8 cellular contexts compared by ENCODE assay signal in the genomic region with DNA sequence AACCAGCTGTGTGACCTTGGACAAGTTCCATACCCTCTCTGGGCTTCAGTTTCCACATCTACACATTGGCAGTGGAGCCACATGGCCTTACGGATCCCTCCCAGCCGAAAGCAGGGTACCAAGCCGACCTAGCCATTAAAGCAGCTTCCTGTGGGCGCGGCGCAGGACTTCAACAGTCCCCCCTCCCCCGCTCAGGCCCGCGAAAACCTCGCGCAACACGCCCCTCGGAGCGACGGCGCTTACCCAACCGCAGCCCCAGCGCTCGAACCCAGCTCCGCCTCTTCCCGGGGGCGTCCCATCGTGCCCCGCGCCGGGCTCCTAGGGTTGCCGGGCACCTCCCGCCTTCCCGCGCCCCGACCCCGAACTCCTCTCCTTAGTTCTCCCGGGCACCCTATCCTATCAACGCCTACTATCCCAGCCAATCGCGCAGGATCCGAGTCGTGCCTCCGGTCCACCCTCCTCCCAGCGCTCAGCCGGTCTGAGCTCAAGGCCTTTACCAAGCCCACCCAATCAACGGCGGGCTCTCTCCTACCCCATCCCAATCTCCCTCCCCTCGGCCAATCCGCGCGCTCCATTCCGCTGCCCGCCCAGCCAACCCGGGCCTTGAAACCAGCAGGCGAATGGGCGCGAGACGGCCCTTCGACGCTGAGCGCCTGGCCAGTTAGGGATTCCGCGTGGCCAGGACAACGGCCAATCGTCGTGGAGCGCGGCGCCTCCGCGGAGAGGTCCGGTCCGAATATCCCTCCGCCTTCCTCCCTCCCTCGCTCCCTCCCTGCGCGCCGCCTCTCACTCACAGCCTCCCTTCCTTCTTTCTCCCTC. TPM values are rescaled to one million over a fixed set of nuclear protein-coding genes. Genes with fewer than 3 reads are reported as not detected.
A peak's percentile ranks its signal among the peaks of the same experiment; 100 is the strongest.
DNase-seq lines count a peak whose midpoint lies in the region; ATAC-seq and TF ChIP-seq lines count a peak whose summit lies in the region.

A gene (plus strand): TSS at position 767 of the 819 bp plus-strand sequence. CDS start 326 bp downstream, outside the sequence.

- H3K36me3 ChIP-seq in SK-N-SH (replicated peaks in 1 of 2; ENCODE audit: control insufficient read depth in 1 of 2, insufficient read depth in 2 of 2, low read length in 1 of 2) (peaks cover 29 to 36% of the 10 kb centered on the region in 2 experiments), gastroesophageal sphincter (peaks cover 5 to 28% of the 10 kb centered on the region in 2 donors)

- no peak for TF ChIP-seq RAD21 in SK-N-SH (IDR thresholded peaks at IDR 0.05; ENCODE audit: low read length)

- peak within 1 kb of the TSS; percentile 87 for H3K4me2 ChIP-seq in SK-N-SH

- peaks cover 8 to 18% of the 10 kb centered on the region in 2 experiments for H3K4me1 ChIP-seq in SK-N-SH (ENCODE audit: control insufficient read depth in 1 of 2, insufficient read depth in 2 of 2, low read depth in 1 of 2, low read length in 1 of 2)
- peaks cover 0 to 54% (median 12%) of the 10 kb centered on the region in 3 donors for H3K4me1 ChIP-seq in gastroesophageal sphincter

- peak; percentile 41 to 56 for TF ChIP-seq POLR2A in gastroesophageal sphincter (IDR thresholded peaks at IDR 0.05)

- H3K9me2 ChIP-seq in SK-N-SH = no peaks in the 10 kb centered on the region

- H3K27ac ChIP-seq in SK-N-SH (ENCODE audit: low read depth in 2 of 2, low read length in 1 of 2) = peak within 1 kb of the TSS; percentile 71 to 89
- H3K27ac ChIP-seq in gastroesophageal sphincter = peak within 1 kb of the TSS; percentile 87 to 99 (median 98)

- peak within 1 kb of the TSS; percentile 38 for H2AFZ ChIP-seq in SK-N-SH (ENCODE audit: low read depth)

- H3K79me2 ChIP-seq in SK-N-SH (ENCODE audit: insufficient read depth) = peaks cover 51% of the 10 kb centered on the region

- POLR2A ChIA-PET in SK-N-SH (lab: Yijun Ruan, JAX) = interaction anchor here (0.5 to 1.6 kb wide), 13 partner anchors 10 to 374 kb away, joined by 3 to 8 read pairs (median 4); a partner anchor contains a TSS

- H3K9me3 ChIP-seq in SK-N-SH = no peaks in the 10 kb centered on the region
- no peaks in the 10 kb centered on the region for H3K9me3 ChIP-seq in gastroesophageal sphincter

- H3F3A ChIP-seq in SK-N-SH (replicated peaks; ENCODE audit: insufficient read depth) = peaks cover 12% of the 10 kb centered on the region

- TF ChIP-seq CTCF in SK-N-SH (IDR thresholded peaks at IDR 0.05) (no peak), gastroesophageal sphincter (IDR thresholded peaks at IDR 0.05) (peak in 1 of 4 experiments; percentile 24)

- H3K27me3 ChIP-seq in SK-N-SH (ENCODE audit: insufficient read depth) (no peaks in the 10 kb centered on the region), gastroesophageal sphincter (no peaks in the 10 kb centered on the region)

- peak; percentile 100 for DNase-seq in GM04504 (ENCODE audit: low read depth)
- DNase-seq in NCI-H1048 (lab: John Stamatoyannopoulos, UW) = peak; percentile 98
- peak; percentile 95 for DNase-seq in SK-N-SH
- peak; percentile 97 for DNase-seq in activated naive CD4-positive, alpha-beta T cell treated with anti-CD3 and anti-CD28 coated beads, Interleukin-2, amount 50 U/mL, for 16 hours
- peak; percentile 99 for DNase-seq in non-pigmented ciliary epithelial cell (ENCODE audit: low read depth)
- peak; percentile 99 for DNase-seq in superior temporal gyrus (ENCODE audit: extremely low spot score)

- WGBS in SK-N-SH (ENCODE audit: low lambda C conversion rate) = 2% methylated on average over 73 of the region's 74 CpGs
- WGBS in gastroesophageal sphincter (ENCODE audit: low coverage in 1 of 2), 2 donors = 0% methylated on average over 6 to 20 of the region's 74 CpGs

- TF ChIP-seq EP300 in SK-N-SH (IDR thresholded peaks at IDR 0.05; ENCODE audit: borderline replicate concordance in 1 of 2, low read depth in 1 of 2, low read length in 1 of 2) (peak; percentile 7 to 30; a peak in 2 of 4 replicates), gastroesophageal sphincter (IDR thresholded peaks at IDR 0.05) (no peak)

- ATAC-seq in HG02571 (IDR thresholded peaks at IDR 0.05; ENCODE audit: unreplicated experiment) = peak; percentile 77
- ATAC-seq in gastroesophageal sphincter = peak; percentile 92

- CTCF ChIA-PET in SK-N-SH (lab: Yijun Ruan, JAX) = interaction anchor here (0.7 to 9.4 kb wide), 11 partner anchors 10 to 240 kb away, joined by 3 to 113 read pairs (median 3); a partner anchor contains a TSS

- H4K20me1 ChIP-seq in SK-N-SH (ENCODE audit: insufficient read depth) = peaks cover 31% of the 10 kb centered on the region

- H3K4me3 ChIP-seq in SK-N-SH (ENCODE audit: low read depth in 2 of 2, low read length in 1 of 2) = peak within 1 kb of the TSS; percentile 67 to 80
- H3K4me3 ChIP-seq in gastroesophageal sphincter = peak within 1 kb of the TSS; percentile 81 to 97

- peak within 1 kb of the TSS; percentile 77 for H3K9ac ChIP-seq in SK-N-SH

TF ChIP-seq in SK-N-SH, 30 proteins besides CTCF, POLR2A, EP300 and RAD21 (continues in another document):
- TF ChIP-seq, protein P1, sequence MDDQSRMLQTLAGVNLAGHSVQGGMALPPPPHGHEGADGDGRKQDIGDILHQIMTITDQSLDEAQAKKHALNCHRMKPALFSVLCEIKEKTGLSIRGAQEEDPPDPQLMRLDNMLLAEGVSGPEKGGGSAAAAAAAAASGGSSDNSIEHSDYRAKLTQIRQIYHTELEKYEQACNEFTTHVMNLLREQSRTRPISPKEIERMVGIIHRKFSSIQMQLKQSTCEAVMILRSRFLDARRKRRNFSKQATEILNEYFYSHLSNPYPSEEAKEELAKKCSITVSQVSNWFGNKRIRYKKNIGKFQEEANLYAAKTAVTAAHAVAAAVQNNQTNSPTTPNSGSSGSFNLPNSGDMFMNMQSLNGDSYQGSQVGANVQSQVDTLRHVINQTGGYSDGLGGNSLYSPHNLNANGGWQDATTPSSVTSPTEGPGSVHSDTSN (IDR thresholded peaks at IDR 0.05) = peak; percentile 91
- TF ChIP-seq, protein P2, sequence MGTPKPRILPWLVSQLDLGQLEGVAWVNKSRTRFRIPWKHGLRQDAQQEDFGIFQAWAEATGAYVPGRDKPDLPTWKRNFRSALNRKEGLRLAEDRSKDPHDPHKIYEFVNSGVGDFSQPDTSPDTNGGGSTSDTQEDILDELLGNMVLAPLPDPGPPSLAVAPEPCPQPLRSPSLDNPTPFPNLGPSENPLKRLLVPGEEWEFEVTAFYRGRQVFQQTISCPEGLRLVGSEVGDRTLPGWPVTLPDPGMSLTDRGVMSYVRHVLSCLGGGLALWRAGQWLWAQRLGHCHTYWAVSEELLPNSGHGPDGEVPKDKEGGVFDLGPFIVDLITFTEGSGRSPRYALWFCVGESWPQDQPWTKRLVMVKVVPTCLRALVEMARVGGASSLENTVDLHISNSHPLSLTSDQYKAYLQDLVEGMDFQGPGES (IDR thresholded peaks at IDR 0.05; ENCODE audit: low read depth, low read length) = peak; percentile 89
- no peak for TF ChIP-seq FOSL2 (IDR thresholded peaks at IDR 0.05; ENCODE audit: borderline replicate concordance, low read depth)
- TF ChIP-seq GATA2 (CRISPR knock-in tag; IDR thresholded peaks at IDR 0.05) = no peak
- peak; percentile 69; the same call in 1 of the 2 replicates for TF ChIP-seq YY1 (IDR thresholded peaks at IDR 0.05; ENCODE audit: low read depth)
- peak; percentile 61; the same call in 1 of the 2 replicates for TF ChIP-seq FOXJ3 (CRISPR knock-in tag; IDR thresholded peaks at IDR 0.05)
- TF ChIP-seq, protein P3, sequence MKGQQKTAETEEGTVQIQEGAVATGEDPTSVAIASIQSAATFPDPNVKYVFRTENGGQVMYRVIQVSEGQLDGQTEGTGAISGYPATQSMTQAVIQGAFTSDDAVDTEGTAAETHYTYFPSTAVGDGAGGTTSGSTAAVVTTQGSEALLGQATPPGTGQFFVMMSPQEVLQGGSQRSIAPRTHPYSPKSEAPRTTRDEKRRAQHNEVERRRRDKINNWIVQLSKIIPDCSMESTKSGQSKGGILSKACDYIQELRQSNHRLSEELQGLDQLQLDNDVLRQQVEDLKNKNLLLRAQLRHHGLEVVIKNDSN (IDR thresholded peaks at IDR 0.05; ENCODE audit: borderline replicate concordance, low read depth) = peak; percentile 75
- peak; percentile 85 for TF ChIP-seq ELF1 (IDR thresholded peaks at IDR 0.05)
- TF ChIP-seq SMC3 (IDR thresholded peaks at IDR 0.05; ENCODE audit: low read depth, low read length) = no peak
- 0 out of 2 replicates have a peak, but pooled peaks have one; percentile 12 for TF ChIP-seq TEAD4 (IDR thresholded peaks at IDR 0.05; ENCODE audit: borderline replicate concordance, insufficient read depth)
- TF ChIP-seq MXI1 (IDR thresholded peaks at IDR 0.05; ENCODE audit: low read depth, low read length) = peak; percentile 88
- TF ChIP-seq, protein P4, sequence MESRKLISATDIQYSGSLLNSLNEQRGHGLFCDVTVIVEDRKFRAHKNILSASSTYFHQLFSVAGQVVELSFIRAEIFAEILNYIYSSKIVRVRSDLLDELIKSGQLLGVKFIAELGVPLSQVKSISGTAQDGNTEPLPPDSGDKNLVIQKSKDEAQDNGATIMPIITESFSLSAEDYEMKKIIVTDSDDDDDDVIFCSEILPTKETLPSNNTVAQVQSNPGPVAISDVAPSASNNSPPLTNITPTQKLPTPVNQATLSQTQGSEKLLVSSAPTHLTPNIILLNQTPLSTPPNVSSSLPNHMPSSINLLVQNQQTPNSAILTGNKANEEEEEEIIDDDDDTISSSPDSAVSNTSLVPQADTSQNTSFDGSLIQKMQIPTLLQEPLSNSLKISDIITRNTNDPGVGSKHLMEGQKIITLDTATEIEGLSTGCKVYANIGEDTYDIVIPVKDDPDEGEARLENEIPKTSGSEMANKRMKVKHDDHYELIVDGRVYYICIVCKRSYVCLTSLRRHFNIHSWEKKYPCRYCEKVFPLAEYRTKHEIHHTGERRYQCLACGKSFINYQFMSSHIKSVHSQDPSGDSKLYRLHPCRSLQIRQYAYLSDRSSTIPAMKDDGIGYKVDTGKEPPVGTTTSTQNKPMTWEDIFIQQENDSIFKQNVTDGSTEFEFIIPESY (IDR thresholded peaks at IDR 0.05; ENCODE audit: borderline replicate concordance, low read depth) = no peak; the same call in 1 of the 2 replicates
- peak; percentile 71 for TF ChIP-seq POLR2AphosphoS5 (IDR thresholded peaks at IDR 0.05; ENCODE audit: low read depth, low read length)
- peak; percentile 76 for TF ChIP-seq RCOR1 (IDR thresholded peaks at IDR 0.05; ENCODE audit: low read length)
- TF ChIP-seq EZH2phosphoT487 (IDR thresholded peaks at IDR 0.05; ENCODE audit: borderline replicate concordance, low read depth) = no peak
- peak; percentile 97 for TF ChIP-seq TAF1 (IDR thresholded peaks at IDR 0.05; ENCODE audit: borderline replicate concordance, low read depth, low read length)
- TF ChIP-seq, protein P5, sequence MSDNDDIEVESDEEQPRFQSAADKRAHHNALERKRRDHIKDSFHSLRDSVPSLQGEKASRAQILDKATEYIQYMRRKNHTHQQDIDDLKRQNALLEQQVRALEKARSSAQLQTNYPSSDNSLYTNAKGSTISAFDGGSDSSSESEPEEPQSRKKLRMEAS (IDR thresholded peaks at IDR 0.05; ENCODE audit: low read depth) = peak; percentile 94

RNA-seq across cellular contexts. Expression of the gene that starts here (rescaled TPM):
- 89.5 and 142 TPM in 2 replicates for polyA plus RNA-seq in SK-N-SH (2012; rRNA removed)
- polyA plus RNA-seq in SK-N-SH (2012; cell fraction: cytosol; rRNA removed) = 99.2 and 142 TPM in 2 replicates
- 142 and 235 TPM in 2 replicates for polyA plus RNA-seq in SK-N-SH (2012; cell fraction: nucleus; rRNA removed)
- 100 to 1,000 TPM; 192 to 215 (median 211) TPM for total RNA-seq in gastroesophageal sphincter

Comparison
In these comparisons a context has a peak if more than half of its experiments do, and no peak if none do; other contexts are left out.
1. Peak in every context shown above with its lines: DNase-seq, ATAC-seq, H3K4me3 ChIP-seq and H3K27ac ChIP-seq.